Comparison of ENCODE assay signal across 28 cellular contexts in the genomic region with DNA sequence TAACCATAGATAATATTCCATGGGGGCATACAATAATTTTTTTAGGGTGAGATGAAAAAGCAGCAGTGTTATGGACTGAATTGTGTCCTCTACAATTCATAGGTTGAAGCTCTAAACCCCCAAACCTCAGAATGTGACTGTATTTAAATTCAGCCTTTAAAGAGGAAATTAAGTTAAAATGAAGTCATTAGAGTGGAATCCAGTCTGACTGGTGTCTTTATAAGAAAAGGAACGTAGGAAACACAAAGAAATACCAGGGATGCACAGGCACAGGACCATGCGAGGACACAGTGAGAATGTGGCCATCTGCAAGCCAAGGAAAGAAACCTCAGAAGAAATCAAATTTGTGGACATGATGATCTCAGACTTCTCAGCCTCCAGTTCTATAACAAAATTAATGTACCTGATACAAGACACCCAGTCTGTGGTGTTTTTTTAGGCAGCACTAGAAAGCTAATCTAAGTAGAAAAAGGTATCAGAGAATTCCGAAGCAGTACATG.
"Had no signal": no experiment of that assay in that cellular context is flagged by ENCODE, and none has a peak within 500 bp of the region (broad histone marks: within the 10 kb centered on the region; RNA-seq: fewer than 3 reads in every experiment).

No MANE protein-coding gene starts in this region.

- H3K9me3 ChIP-seq: SJSA1 had no signal

- H3K4me3 ChIP-seq: breast epithelium, K562, SJSA1 had no signal

- DNase-seq: activated B cell treated with CpG ODN at 0.5 μM for 24 hours; activated CD4-positive, alpha-beta T cell treated with anti-CD3 and anti-CD28 coated beads for 1 hour; activated CD4-positive, alpha-beta T cell treated with anti-CD3 and anti-CD28 coated beads, Interleukin-2, amount 10 ng/mL, durations not matched to agents 24 days and 14 days; activated CD4-positive, alpha-beta T cell treated with anti-CD3 and anti-CD28 coated beads, Interleukin-2, amount 50 U/mL, for 48 hours; activated CD8-positive, alpha-beta memory T cell treated with anti-CD3 and anti-CD28 coated beads, Interleukin-2, amount 10 ng/mL, durations not matched to agents 7 days and 5 days; activated effector memory CD4-positive, alpha-beta T cell treated with anti-CD3 and anti-CD28 coated beads, Interleukin-2, amount 50 U/mL, for 16 hours; activated naive CD4-positive, alpha-beta T cell treated with Interleukin-2 at 50 U/mL for 16 hours; activated naive CD8-positive, alpha-beta T cell treated with anti-CD3 and anti-CD28 coated beads, Interleukin-2, amount 50 U/mL, for 24 hours; activated T-cell treated with anti-CD3 and anti-CD28 coated beads, Interleukin-2, amount 50 U/mL, for 4 hours; amygdala; central memory CD4-positive, alpha-beta T cell; Kasumi-1; MV-4-11; NCI-H1105; NCI-H1436; NCI-H1694 treated with DMSO at 0.1 percent for 48 hours; NCI-H2029 treated with DMSO at 0.1 percent for 48 hours; NCI-H446; NCI-H524; SHP77; T-helper 17 cell; T-helper 9 cell had no signal

- FAIRE-seq: K562, RCC 7860 had no signal

- H3K4me1 ChIP-seq: breast epithelium, SJSA1 had no signal

- H3K27ac ChIP-seq: breast epithelium, SJSA1 had no signal

- ATAC-seq: activated CD8-positive, alpha-beta memory T cell treated with anti-CD3 and anti-CD28 coated beads, Interleukin-2, amount 10 ng/mL, durations not matched to agents 7 days and 5 days; activated naive CD4-positive, alpha-beta T cell treated with anti-CD3 and anti-CD28 coated beads, Interleukin-2, amount 50 U/mL, for 72 hours; activated naive CD8-positive, alpha-beta T cell treated with anti-CD3 and anti-CD28 coated beads, Interleukin-2, amount 50 U/mL, for 24 hours; activated T-cell treated with anti-CD3 and anti-CD28 coated beads, Interleukin-2, amount 50 U/mL, for 4 hours; K562; SK-N-SH treated with all-trans-retinoic acid at 6 μM for 48 hours; T-helper 17 cell had no signal

- H3K27me3 ChIP-seq: breast epithelium, SJSA1 had no signal

- H3K36me3 ChIP-seq: breast epithelium, SJSA1 had no signal
